ENCODE assay signal across 1 cellular context in the genomic region with DNA sequence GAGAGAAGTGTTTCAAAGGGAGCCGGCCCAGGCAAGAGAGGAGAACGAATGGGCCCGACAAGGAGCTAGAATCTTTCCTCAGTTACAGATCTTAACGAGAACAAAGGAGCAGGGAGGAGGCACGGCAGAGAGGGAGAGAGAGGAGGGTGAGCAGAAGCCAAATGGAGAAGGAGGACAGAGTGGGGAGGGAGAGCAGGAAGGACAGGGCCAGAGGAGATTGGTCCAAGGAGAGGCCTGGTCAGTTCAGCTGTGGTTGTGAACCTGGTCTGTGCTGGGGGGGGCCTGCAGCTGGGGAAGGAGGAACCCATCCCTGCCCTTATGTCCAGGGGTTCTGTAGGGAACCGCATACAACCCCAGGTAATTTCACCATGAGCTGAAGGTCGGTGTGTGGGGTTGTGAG.
TF ChIP-seq lines count a peak whose summit lies in the region.

No MANE protein-coding gene starts in this region.

TF ChIP-seq in H1, 55 proteins besides CTCF, POLR2A, EP300 and RAD21:
- TF ChIP-seq RNF2 (IDR thresholded peaks at IDR 0.05; ENCODE audit: borderline replicate concordance, low read depth, low read length, missing control alignments, poor library complexity, severe bottlenecking): no peak
- TF ChIP-seq SUZ12 (IDR thresholded peaks at IDR 0.05; ENCODE audit: low read length): no peak
- TF ChIP-seq MAFK (IDR thresholded peaks at IDR 0.05; ENCODE audit: low read depth, low read length): no peak
- no peak for TF ChIP-seq BRCA1 (IDR thresholded peaks at IDR 0.05; ENCODE audit: low read depth, low read length)
- TF ChIP-seq HDAC2 (IDR thresholded peaks at IDR 0.05; ENCODE audit: borderline replicate concordance in 1 of 2, low read depth in 2 of 2, low read length in 2 of 2): no peak
- TF ChIP-seq SP1 (IDR thresholded peaks at IDR 0.05; ENCODE audit: low read depth, low read length): no peak
- TF ChIP-seq EGR1 (IDR thresholded peaks at IDR 0.05; ENCODE audit: borderline replicate concordance, low read depth, low read length): no peak
